Comparison of ENCODE assay signal across 11 cellular contexts in genomic region chr22:42946551-42947198, GRCh38.
A peak's percentile ranks its signal among the peaks of the same experiment; 100 is the strongest.
DNase-seq lines count a peak whose midpoint lies in the region; ATAC-seq and TF ChIP-seq lines count a peak whose summit lies in the region.
"Had no signal": no experiment of that assay in that cellular context is flagged by ENCODE, and none has a peak within 500 bp of the region (broad histone marks: within the 10 kb centered on the region; RNA-seq: fewer than 3 reads in every experiment).

No MANE protein-coding gene starts in this region.

- peak overlapping the region in 8 of 11 experiments; percentile 2 to 37 (median 11); a peak in 7 of 22 replicates for H3K9ac ChIP-seq in BLaER1 treated with 17β-estradiol and CSF1 and Interleukin-3, amounts not matched to agents 10 nM and 100 nM
- no peak overlapping the region for H3K9ac ChIP-seq in neuronal stem cell (ENCODE audit: low read depth, low read length, poor library complexity)

- H3K23ac ChIP-seq in neuronal stem cell (ENCODE audit: low read depth, low read length, poor library complexity) = no peak overlapping the region

- H3K4me1 Mint-ChIP-seq in activated CD8-positive, alpha-beta memory T cell treated with anti-CD3 and anti-CD28 coated beads, Interleukin-2, amount 10 ng/mL, durations not matched to agents 7 days and 5 days = peaks cover 30% of the 10 kb centered on the region

- peaks cover 72 to 97% (median 83%) of the 10 kb centered on the region in 11 experiments for H4K20me1 ChIP-seq in BLaER1 treated with 17β-estradiol and CSF1 and Interleukin-3, amounts not matched to agents 10 nM and 100 nM

- H3K4me2 ChIP-seq in BLaER1 treated with 17β-estradiol and CSF1 and Interleukin-3, amounts not matched to agents 10 nM and 100 nM = peak overlapping the region; percentile 47 to 82 (median 59)
- H3K4me2 ChIP-seq in neuronal stem cell (ENCODE audit: insufficient read depth, low read length, poor library complexity, severe bottlenecking) = no peak overlapping the region

- H3K27me3 ChIP-seq in BLaER1 treated with 17β-estradiol and CSF1 and Interleukin-3, amounts not matched to agents 10 nM and 100 nM = no peaks in the 10 kb centered on the region
- H3K27me3 ChIP-seq in neuronal stem cell (ENCODE audit: control insufficient read depth in 3 of 3, insufficient read depth in 3 of 3, low read depth in 1 of 3, low read length in 3 of 3) = no peaks in the 10 kb centered on the region

- H3K9me3 Mint-ChIP-seq in activated CD8-positive, alpha-beta memory T cell treated with anti-CD3 and anti-CD28 coated beads, Interleukin-2, amount 10 ng/mL, durations not matched to agents 7 days and 5 days (ENCODE audit: low read depth) = no peaks in the 10 kb centered on the region
- H3K9me3 Mint-ChIP-seq: activated CD4-positive, alpha-beta memory T cell treated with anti-CD3 and anti-CD28 coated beads, Interleukin-2, amount 10 ng/mL, durations not matched to agents 7 days and 5 days; CD8-positive, alpha-beta memory T cell; stimulated activated memory B cell treated with anti-CD40 and anti-IgM and Interleukin-4, amounts not matched to agents 10 μg/mL and 1 μg/mL and 100 μg/mL, for 72 hours had no signal

- ATAC-seq in activated CD8-positive, alpha-beta memory T cell treated with anti-CD3 and anti-CD28 coated beads, Interleukin-2, amount 10 ng/mL, durations not matched to agents 7 days and 5 days = no peak
- ATAC-seq in HG03442 (IDR thresholded peaks at IDR 0.05; ENCODE audit: unreplicated experiment) = no peak
- no peak for ATAC-seq in HG03045 (IDR thresholded peaks at IDR 0.05; ENCODE audit: unreplicated experiment)
- ATAC-seq: stimulated activated memory B cell treated with anti-CD40 and anti-IgM and Interleukin-4, amounts not matched to agents 10 μg/mL and 1 μg/mL and 100 μg/mL, for 72 hours had no signal

- peak overlapping the region; percentile 77 for H2BK12ac ChIP-seq in neuronal stem cell (ENCODE audit: low read length)

- TF ChIP-seq CTCF in coronary artery (IDR thresholded peaks at IDR 0.05) = no peak

- H4K8ac ChIP-seq in neuronal stem cell (ENCODE audit: low read depth, low read length) = no peak overlapping the region

- H2AK5ac ChIP-seq in neuronal stem cell (ENCODE audit: low read depth, low read length) = peak overlapping the region; percentile 64

- CTCF ChIA-PET in activated CD8-positive, alpha-beta memory T cell treated with anti-CD3 and anti-CD28 coated beads, Interleukin-2, amount 10 ng/mL, durations not matched to agents 7 days and 5 days (lab: Charles Lee) = interaction anchor here (1.1 to 1.5 kb wide), 3 partner anchors 16 to 79 kb away, joined by 3 to 4 read pairs (median 3); no protein-coding TSS in a partner anchor

- H4K91ac ChIP-seq in neuronal stem cell (ENCODE audit: low read depth, low read length, poor library complexity) = peak overlapping the region; percentile 68

- H3K36me3 ChIP-seq in BLaER1 treated with 17β-estradiol and CSF1 and Interleukin-3, amounts not matched to agents 10 nM and 100 nM = peaks cover 9 to 55% (median 34%) of the 10 kb centered on the region in 11 experiments; a peak in 19 of 22 replicates
- peaks cover 0 to 13% of the 10 kb centered on the region in 2 donors for H3K36me3 ChIP-seq in neuronal stem cell (replicated peaks in 1 of 2; ENCODE audit: control insufficient read depth in 2 of 2, insufficient read depth in 2 of 2, low read length in 2 of 2)

- no peak overlapping the region for H3K4me3 Mint-ChIP-seq in activated CD8-positive, alpha-beta memory T cell treated with anti-CD3 and anti-CD28 coated beads, Interleukin-2, amount 10 ng/mL, durations not matched to agents 7 days and 5 days
- H3K4me3 Mint-ChIP-seq: activated CD4-positive, alpha-beta memory T cell treated with anti-CD3 and anti-CD28 coated beads, Interleukin-2, amount 10 ng/mL, durations not matched to agents 7 days and 5 days; CD8-positive, alpha-beta memory T cell; stimulated activated memory B cell treated with anti-CD40 and anti-IgM and Interleukin-4, amounts not matched to agents 10 μg/mL and 1 μg/mL and 100 μg/mL, for 72 hours had no signal

- peak overlapping the region; percentile 30 for H2BK15ac ChIP-seq in neuronal stem cell (ENCODE audit: low read length)

- DNase-seq in NCI-H1694 treated with DMSO at 0.1 percent for 48 hours (lab: John Stamatoyannopoulos, UW) (peak; percentile 39), coronary artery (ENCODE audit: low spot score) (no peak), neuronal stem cell (ENCODE audit: low spot score) (no peak), NCI-H2196 treated with DMSO at 0.1 percent for 48 hours (lab: John Stamatoyannopoulos, UW; ENCODE audit: unreplicated experiment) (no peak)
- no peak for DNase-seq in activated CD8-positive, alpha-beta memory T cell treated with anti-CD3 and anti-CD28 coated beads, Interleukin-2, amount 10 ng/mL, durations not matched to agents 7 days and 5 days
- DNase-seq: activated CD4-positive, alpha-beta memory T cell treated with anti-CD3 and anti-CD28 coated beads, Interleukin-2, amount 10 ng/mL, durations not matched to agents 7 days and 5 days; CD8-positive, alpha-beta memory T cell had no signal

- peaks cover 7% of the 10 kb centered on the region for H3K79me1 ChIP-seq in neuronal stem cell (ENCODE audit: low read depth, low read length)

- no peak overlapping the region for H2BK120ac ChIP-seq in neuronal stem cell (ENCODE audit: low read depth, low read length)

- H2AFZ ChIP-seq in neuronal stem cell (ENCODE audit: low read length) = no peak overlapping the region

- H3K18ac ChIP-seq in neuronal stem cell (ENCODE audit: low read length) = peak overlapping the region; percentile 61

- peaks cover 2% of the 10 kb centered on the region for H3K36me3 Mint-ChIP-seq in activated CD8-positive, alpha-beta memory T cell treated with anti-CD3 and anti-CD28 coated beads, Interleukin-2, amount 10 ng/mL, durations not matched to agents 7 days and 5 days

- H3K14ac ChIP-seq in neuronal stem cell (ENCODE audit: low read length) = no peak overlapping the region

- no peak overlapping the region for H3K4me3 ChIP-seq in BLaER1 treated with 17β-estradiol and CSF1 and Interleukin-3, amounts not matched to agents 10 nM and 100 nM
- H3K4me3 ChIP-seq in coronary artery = peak overlapping the region; percentile 35
- no peak overlapping the region for H3K4me3 ChIP-seq in neuronal stem cell (ENCODE audit: low read length in 2 of 2)

- no peaks in the 10 kb centered on the region for H3K9me3 ChIP-seq in BLaER1 treated with 17β-estradiol and CSF1 and Interleukin-3, amounts not matched to agents 10 nM and 100 nM (replicated peaks in 1 of 11)
- no peaks in the 10 kb centered on the region for H3K9me3 ChIP-seq in neuronal stem cell (replicated peaks in 1 of 2; ENCODE audit: control insufficient read depth in 2 of 2, insufficient read depth in 1 of 2, low read depth in 1 of 2, low read length in 2 of 2)

- H3K27ac ChIP-seq in BLaER1 treated with 17β-estradiol and CSF1 and Interleukin-3, amounts not matched to agents 10 nM and 100 nM = peak overlapping the region in 10 of 11 experiments; percentile 26 to 58 (median 36); a peak in 18 of 22 replicates
- H3K27ac ChIP-seq in coronary artery = peak overlapping the region; percentile 21 to 99
- peak overlapping the region; percentile 83 for H3K27ac ChIP-seq in neuronal stem cell (replicated peaks; ENCODE audit: low read length)

- H3K4me1 ChIP-seq in BLaER1 treated with 17β-estradiol and CSF1 and Interleukin-3, amounts not matched to agents 10 nM and 100 nM = peaks cover 29 to 70% (median 41%) of the 10 kb centered on the region in 10 experiments
- peaks cover 41 to 43% of the 10 kb centered on the region in 2 donors for H3K4me1 ChIP-seq in neuronal stem cell (ENCODE audit: control insufficient read depth in 2 of 2, insufficient read depth in 1 of 2, low read depth in 1 of 2, low read length in 2 of 2)

- H3K27me3 Mint-ChIP-seq in activated CD8-positive, alpha-beta memory T cell treated with anti-CD3 and anti-CD28 coated beads, Interleukin-2, amount 10 ng/mL, durations not matched to agents 7 days and 5 days = no peaks in the 10 kb centered on the region
- H3K27me3 Mint-ChIP-seq: activated CD4-positive, alpha-beta memory T cell treated with anti-CD3 and anti-CD28 coated beads, Interleukin-2, amount 10 ng/mL, durations not matched to agents 7 days and 5 days; CD8-positive, alpha-beta memory T cell; stimulated activated memory B cell treated with anti-CD40 and anti-IgM and Interleukin-4, amounts not matched to agents 10 μg/mL and 1 μg/mL and 100 μg/mL, for 72 hours had no signal

- WGBS in neuronal stem cell (ENCODE audit: extremely low coverage in 2 of 2, insufficient read length in 2 of 2, insufficient replicate concordance in 1 of 2), 2 donors = no CpG with 5 or more reads among the region's 16 CpGs

- no peak overlapping the region for H3K27ac Mint-ChIP-seq in activated CD8-positive, alpha-beta memory T cell treated with anti-CD3 and anti-CD28 coated beads, Interleukin-2, amount 10 ng/mL, durations not matched to agents 7 days and 5 days
- H3K27ac Mint-ChIP-seq: activated CD4-positive, alpha-beta memory T cell treated with anti-CD3 and anti-CD28 coated beads, Interleukin-2, amount 10 ng/mL, durations not matched to agents 7 days and 5 days had no signal

- H2BK5ac ChIP-seq in neuronal stem cell (ENCODE audit: low read length) = no peak overlapping the region

- no peak overlapping the region for H3K4ac ChIP-seq in neuronal stem cell (ENCODE audit: low read length)
